ENCODE assay signal across 8 cellular contexts in genomic region chr2:75098856-75099255, GRCh38.
DNase-seq lines count a peak whose midpoint lies in the region; ATAC-seq and TF ChIP-seq lines count a peak whose summit lies in the region.

No MANE protein-coding gene starts in this region.

- H3K4me2 ChIP-seq in OCI-LY7 (ENCODE audit: low read length) = no peak overlapping the region

- H3K9me2 ChIP-seq in OCI-LY7 (ENCODE audit: insufficient read depth, low read length) = no peaks in the 10 kb centered on the region

- POLR2A ChIA-PET in AG04450 (lab: Yijun Ruan, JAX) (no interaction called here), OCI-LY7 (lab: Charles Lee) (no interaction called here)

- no peak overlapping the region for H3K27ac Mint-ChIP-seq in activated T-cell treated with anti-CD3 and anti-CD28 coated beads, Interleukin-2, amount 50 U/mL, for 24 hours

- no peaks in the 10 kb centered on the region for H3K27me3 Mint-ChIP-seq in activated T-cell treated with anti-CD3 and anti-CD28 coated beads, Interleukin-2, amount 50 U/mL, for 24 hours

- H2AFZ ChIP-seq in OCI-LY7 (ENCODE audit: low read length) = no peak overlapping the region

- H3K4me1 Mint-ChIP-seq in activated T-cell treated with anti-CD3 and anti-CD28 coated beads, Interleukin-2, amount 50 U/mL, for 24 hours (ENCODE audit: low read depth) = no peaks in the 10 kb centered on the region

- ATAC-seq in GM18867 (IDR thresholded peaks at IDR 0.05; ENCODE audit: unreplicated experiment) = peak; percentile 53

- no TSS peak for BruUV-seq in OCI-LY7 (replicated peaks; lab: Mats Ljungman, UMichigan)

- H3K36me3 Mint-ChIP-seq in activated T-cell treated with anti-CD3 and anti-CD28 coated beads, Interleukin-2, amount 50 U/mL, for 24 hours (ENCODE audit: low read depth) = no peaks in the 10 kb centered on the region

- no peaks in the 10 kb centered on the region for H3K4me1 ChIP-seq in OCI-LY7 (ENCODE audit: insufficient read depth, low read length, poor library complexity, severe bottlenecking)

- H3K9me3 Mint-ChIP-seq in activated T-cell treated with anti-CD3 and anti-CD28 coated beads, Interleukin-2, amount 50 U/mL, for 24 hours = peaks cover 4% of the 10 kb centered on the region

- no peaks in the 10 kb centered on the region for H3K79me2 ChIP-seq in OCI-LY7 (ENCODE audit: insufficient read depth, low read depth, low read length)

- intact Hi-C loops in OCI-LY7 (cut with micrococcal nuclease; ENCODE audit: unreplicated experiment) = loop anchor here (10.0 kb wide), 1 partner anchor 306 kb away; no protein-coding TSS in a partner anchor

- CTCF ChIA-PET in AG04450 (lab: Charles Lee) = interaction anchor here (0.6 to 1.5 kb wide), 2 partner anchors 101 to 362 kb away, joined by 3 read pairs; no protein-coding TSS in a partner anchor
- CTCF ChIA-PET in OCI-LY7 (lab: Charles Lee; ENCODE audit: unreplicated experiment) = no interaction called here

- H3K27me3 ChIP-seq in AG04450 (ENCODE audit: control insufficient read depth, insufficient read depth, low read length) = no peaks in the 10 kb centered on the region

- H3K9me3 ChIP-seq in AG04450 (ENCODE audit: control insufficient read depth, insufficient read depth, low read length) (no peaks in the 10 kb centered on the region; the same call in 1 of the 2 replicates), OCI-LY7 (ENCODE audit: low read length) (no peaks in the 10 kb centered on the region)

- no peaks in the 10 kb centered on the region for H3K36me3 ChIP-seq in OCI-LY7 (ENCODE audit: insufficient read depth, low read length)

- H3K4me3 ChIP-seq in AG04450 (ENCODE audit: low read depth, low read length) (no peak overlapping the region), OCI-LY7 (ENCODE audit: low read depth, low read length, poor library complexity, severe bottlenecking) (no peak overlapping the region), fibroblast of the aortic adventitia (ENCODE audit: low read depth, low read length) (no peak overlapping the region)

- H3K27ac ChIP-seq in AG04450 (ENCODE audit: low read depth, low read length) (no peak overlapping the region), OCI-LY7 (ENCODE audit: low read depth, low read length, poor library complexity, severe bottlenecking) (no peak overlapping the region), substantia nigra (ENCODE audit: low read depth, low read length, poor library complexity, severe bottlenecking) (no peak overlapping the region)

- no peaks in the 10 kb centered on the region for H4K20me1 ChIP-seq in OCI-LY7 (ENCODE audit: insufficient read depth, low read length)

- H3K4me3 Mint-ChIP-seq in activated T-cell treated with anti-CD3 and anti-CD28 coated beads, Interleukin-2, amount 50 U/mL, for 24 hours = no peak overlapping the region

- DNase-seq in AG04450 (ENCODE audit: low read depth, low spot score) (no peak), OCI-LY7 (ENCODE audit: low spot score) (peak; percentile 10), fibroblast of the aortic adventitia (ENCODE audit: low read depth) (peak; percentile 42), substantia nigra (lab: John Stamatoyannopoulos, UW) (no peak)
- no peak for DNase-seq in stimulated activated CD4-positive, alpha-beta T cell treated with anti-CD3 and anti-CD28 coated beads, Interleukin-15, amount 100 ng/mL, for 24 hours
- no peak for DNase-seq in central memory CD4-positive, alpha-beta T cell
- no peak for DNase-seq in activated T-cell treated with anti-CD3 and anti-CD28 coated beads, Interleukin-2, amount 50 U/mL, for 24 hours

- TF ChIP-seq CTCF in AG04450 (IDR thresholded peaks at IDR 0.05; ENCODE audit: low read depth, low read length) (peak; percentile 54), OCI-LY7 (conservative IDR thresholded peaks at IDR 0.05; ENCODE audit: low read length) (peak; percentile 72), fibroblast of the aortic adventitia (IDR thresholded peaks at IDR 0.05; ENCODE audit: insufficient read depth, low read length) (peak; percentile 64)

Comparison
In these comparisons a context has a peak if more than half of its experiments do, and no peak if none do; other contexts are left out.
1. DNase-seq: peak in OCI-LY7 (single experiment) and fibroblast of the aortic adventitia (single experiment); none in AG04450 (single experiment), stimulated activated CD4-positive, alpha-beta T cell treated with anti-CD3 and anti-CD28 coated beads, Interleukin-15, amount 100 ng/mL, for 24 hours (single experiment), substantia nigra (0 of 49), central memory CD4-positive, alpha-beta T cell (single experiment) and activated T-cell treated with anti-CD3 and anti-CD28 coated beads, Interleukin-2, amount 50 U/mL, for 24 hours (single experiment).
2. Peak in every context shown above with its lines, with median percentiles within 50 percentile points of each other: CTCF ChIP-seq.